In genomic region chr16:30996324-30996999, GRCh38 we compare ENCODE assay signal across 6 cellular contexts. TPM values are rescaled to one million over a fixed set of nuclear protein-coding genes. Genes with fewer than 3 reads are reported as not detected.
DNase-seq lines count a peak whose midpoint lies in the region; ATAC-seq and TF ChIP-seq lines count a peak whose summit lies in the region.

No MANE protein-coding gene starts in this region.

- peak overlapping the region; percentile 81 for H3K4me3 Mint-ChIP-seq in activated CD8-positive, alpha-beta memory T cell treated with anti-CD3 and anti-CD28 coated beads, Interleukin-2, amount 10 ng/mL, durations not matched to agents 7 days and 5 days

- H3K27me3 Mint-ChIP-seq in activated CD8-positive, alpha-beta memory T cell treated with anti-CD3 and anti-CD28 coated beads, Interleukin-2, amount 10 ng/mL, durations not matched to agents 7 days and 5 days: peaks cover 11% of the 10 kb centered on the region

- ATAC-seq in activated CD8-positive, alpha-beta memory T cell treated with anti-CD3 and anti-CD28 coated beads, Interleukin-2, amount 10 ng/mL, durations not matched to agents 7 days and 5 days: no peak
- ATAC-seq in HG03039 (IDR thresholded peaks at IDR 0.05; ENCODE audit: unreplicated experiment): no peak

- H3K4me1 ChIP-seq in testis: peaks cover 14% of the 10 kb centered on the region

- H3K27me3 ChIP-seq in testis: no peaks in the 10 kb centered on the region

- DNase-seq in activated CD8-positive, alpha-beta memory T cell treated with anti-CD3 and anti-CD28 coated beads, Interleukin-2, amount 10 ng/mL, durations not matched to agents 7 days and 5 days: no peak
- no peak for DNase-seq in activated CD8-positive, alpha-beta memory T cell treated with anti-CD3 and anti-CD28 coated beads for 24 hours
- DNase-seq in fibroblast of villous mesenchyme (ENCODE audit: low read depth) (peak; percentile 24), testis (no peak)
- DNase-seq in activated CD8-positive, alpha-beta memory T cell treated with anti-CD3 and anti-CD28 coated beads, Interleukin-2, amount 50 U/mL, for 4 hours: no peak

- CTCF ChIA-PET in activated CD8-positive, alpha-beta memory T cell treated with anti-CD3 and anti-CD28 coated beads, Interleukin-2, amount 10 ng/mL, durations not matched to agents 7 days and 5 days (lab: Charles Lee): interaction anchor here (0.8 to 3.4 kb wide), 4 partner anchors 11 to 55 kb away, joined by 3 to 28 read pairs (median 6); partner anchors contain the start of gene HSD3B7

- no peak overlapping the region for H3K27ac ChIP-seq in testis

- H3K36me3 ChIP-seq in testis (ENCODE audit: low read depth, missing control alignments): no peaks in the 10 kb centered on the region

- no peaks in the 10 kb centered on the region for H3K9me3 Mint-ChIP-seq in activated CD8-positive, alpha-beta memory T cell treated with anti-CD3 and anti-CD28 coated beads, Interleukin-2, amount 10 ng/mL, durations not matched to agents 7 days and 5 days (ENCODE audit: low read depth)

- TF ChIP-seq CTCF in fibroblast of villous mesenchyme (IDR thresholded peaks at IDR 0.05; ENCODE audit: insufficient read depth, low read depth, low read length): no peak
- TF ChIP-seq CTCF in testis (IDR thresholded peaks at IDR 0.05): no peak

- intact Hi-C loops in testis (cut with DNase I; ENCODE audit: low total_unique reads): no loop called here

- peaks cover 1% of the 10 kb centered on the region for H3K36me3 Mint-ChIP-seq in activated CD8-positive, alpha-beta memory T cell treated with anti-CD3 and anti-CD28 coated beads, Interleukin-2, amount 10 ng/mL, durations not matched to agents 7 days and 5 days

- WGBS in testis, 2 donors: 34 to 40% methylated on average over 15 to 25 of the region's 25 CpGs

- H3K27ac Mint-ChIP-seq in activated CD8-positive, alpha-beta memory T cell treated with anti-CD3 and anti-CD28 coated beads, Interleukin-2, amount 10 ng/mL, durations not matched to agents 7 days and 5 days: peak overlapping the region; percentile 88

- TF ChIP-seq POLR2A in testis (IDR thresholded peaks at IDR 0.05): no peak

- no peaks in the 10 kb centered on the region for H3K9me3 ChIP-seq in testis

- peaks cover 38% of the 10 kb centered on the region for H3K4me1 Mint-ChIP-seq in activated CD8-positive, alpha-beta memory T cell treated with anti-CD3 and anti-CD28 coated beads, Interleukin-2, amount 10 ng/mL, durations not matched to agents 7 days and 5 days

- H3K4me3 ChIP-seq in fibroblast of villous mesenchyme (ENCODE audit: low read depth, low read length): peak overlapping the region; percentile 75
- peak overlapping the region; percentile 26 to 45 for H3K4me3 ChIP-seq in testis

RNA-seq across cellular contexts. Expression of gene HSD3B7, which starts 11.5 kb away (rescaled TPM):
- total RNA-seq in activated CD8-positive, alpha-beta memory T cell treated with anti-CD3 and anti-CD28 coated beads, Interleukin-2, amount 10 ng/mL, durations not matched to agents 7 days and 5 days: 1 to 10 TPM; 6.6 to 9.7 TPM
- total RNA-seq in fibroblast of villous mesenchyme (24.8 and 26.8 TPM in 2 replicates), testis (1 to 10 TPM; 5.7 to 7.4 TPM)
- polyA plus RNA-seq in testis (ENCODE audit: insufficient read depth, low read depth, low replicate concordance): 8.9 TPM

RNA-seq across cellular contexts. Expression of gene STX1B, which starts 14.0 kb away (rescaled TPM):
- total RNA-seq in activated CD8-positive, alpha-beta memory T cell treated with anti-CD3 and anti-CD28 coated beads, Interleukin-2, amount 10 ng/mL, durations not matched to agents 7 days and 5 days: 1 to 10 TPM; 3.5 to 3.6 TPM
- total RNA-seq in fibroblast of villous mesenchyme (2.2 and 2.6 TPM in 2 replicates), testis (1 to 10 TPM; 6.3 to 8.7 TPM)
- polyA plus RNA-seq in testis (ENCODE audit: insufficient read depth, low read depth, low replicate concordance): 5.8 TPM

RNA-seq across cellular contexts. Expression of gene STX4, which starts 36.9 kb away (rescaled TPM):
- 10 to 100 TPM; 60.0 to 75.6 TPM for total RNA-seq in activated CD8-positive, alpha-beta memory T cell treated with anti-CD3 and anti-CD28 coated beads, Interleukin-2, amount 10 ng/mL, durations not matched to agents 7 days and 5 days
- total RNA-seq in fibroblast of villous mesenchyme (15.5 and 24.2 TPM in 2 replicates), testis (10 to 100 TPM; 50.9 to 56.9 TPM)
- polyA plus RNA-seq in testis (ENCODE audit: insufficient read depth, low read depth, low replicate concordance): 37.1 TPM

RNA-seq across cellular contexts. Expression of gene SETD1A, which starts 38.9 kb away (rescaled TPM):
- 10 to 100 TPM; 23.9 to 26.4 TPM for total RNA-seq in activated CD8-positive, alpha-beta memory T cell treated with anti-CD3 and anti-CD28 coated beads, Interleukin-2, amount 10 ng/mL, durations not matched to agents 7 days and 5 days
- 3.5 and 8.1 TPM in 2 replicates for total RNA-seq in fibroblast of villous mesenchyme
- 10 to 100 TPM; 45.7 to 45.8 TPM for total RNA-seq in testis
- polyA plus RNA-seq in testis (ENCODE audit: insufficient read depth, low read depth, low replicate concordance): 41.4 TPM

RNA-seq across cellular contexts. Expression of gene ORAI3, which starts 47.6 kb away (rescaled TPM):
- total RNA-seq in activated CD8-positive, alpha-beta memory T cell treated with anti-CD3 and anti-CD28 coated beads, Interleukin-2, amount 10 ng/mL, durations not matched to agents 7 days and 5 days: 10 to 100 TPM; 19.5 to 20.5 TPM
- total RNA-seq in fibroblast of villous mesenchyme (43.6 and 45.7 TPM in 2 replicates), testis (10 to 100 TPM; 68.6 to 75.0 TPM)
- polyA plus RNA-seq in testis (ENCODE audit: insufficient read depth, low read depth, low replicate concordance): 29.1 TPM
